In the genomic region with DNA sequence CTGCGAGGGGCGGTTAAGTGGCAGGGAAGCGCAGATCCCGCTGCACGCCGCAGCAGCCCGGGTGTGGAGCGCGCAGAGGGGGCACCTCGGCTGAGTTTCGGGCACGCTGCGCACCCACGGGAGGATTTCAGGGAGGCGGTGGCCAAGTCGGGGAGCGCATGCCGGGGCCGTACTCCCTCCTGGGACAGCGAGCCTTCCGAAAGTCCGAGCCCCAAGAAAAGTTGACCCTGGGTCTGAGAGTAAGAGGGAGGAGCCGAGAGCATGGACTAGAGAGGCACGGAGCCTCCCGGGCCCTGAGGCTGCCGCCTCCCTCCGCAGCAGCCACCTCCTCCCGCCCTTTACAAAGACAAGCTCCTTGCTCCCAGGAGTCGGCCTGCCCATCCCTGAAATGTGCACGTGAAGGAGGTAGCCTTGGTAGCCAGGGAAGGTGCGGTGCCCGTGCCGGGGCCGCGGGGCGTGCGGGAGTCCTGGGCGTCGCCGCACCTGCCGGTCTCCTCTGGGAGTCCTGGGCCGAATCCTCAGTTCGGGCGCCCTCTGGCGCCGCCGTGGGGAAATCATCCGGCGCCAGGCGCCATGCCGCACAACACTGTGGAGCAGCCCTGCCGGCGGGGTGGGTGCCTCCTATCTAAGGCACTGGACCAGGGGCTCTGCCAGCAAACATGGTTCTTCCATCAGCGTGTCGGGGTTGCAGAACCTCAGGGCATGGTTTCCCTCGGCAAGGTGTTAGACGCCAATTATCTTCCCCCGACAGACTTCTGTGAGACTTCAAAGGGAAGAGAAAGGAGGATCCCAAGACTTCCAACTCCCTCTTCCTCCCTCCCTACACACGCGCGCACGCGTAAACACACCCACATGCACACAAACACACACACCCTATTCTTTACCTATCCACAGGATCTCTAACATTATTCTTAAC, we compare ENCODE assay signal across 8 cellular contexts.
DNase-seq lines count a peak whose midpoint lies in the region; ATAC-seq and TF ChIP-seq lines count a peak whose summit lies in the region.

No MANE protein-coding gene starts in this region.

- H3K4me3 ChIP-seq in AG04449 (ENCODE audit: low read depth, low read length): peak overlapping the region; percentile 60
- peak overlapping the region; percentile 35 to 57 (median 45) for H3K4me3 ChIP-seq in liver (ENCODE audit: low read depth in 1 of 3, low read length in 3 of 3)

- TF ChIP-seq CTCF in AG04449 (IDR thresholded peaks at IDR 0.05; ENCODE audit: insufficient read depth, low read length, missing control alignments) (peak; percentile 88), liver (IDR thresholded peaks at IDR 0.05; ENCODE audit: low read depth, low read length, missing input control) (peak; percentile 77)

- peak; percentile 96 for ATAC-seq in GM18861 (IDR thresholded peaks at IDR 0.05; ENCODE audit: unreplicated experiment)
- ATAC-seq in HG03097 (IDR thresholded peaks at IDR 0.05; ENCODE audit: low FRiP score, unreplicated experiment): peak; percentile 90

- peaks cover 0 to 7% (median 6%) of the 10 kb centered on the region in 4 donors for H3K4me1 ChIP-seq in liver (ENCODE audit: control insufficient read depth in 4 of 4, insufficient read depth in 4 of 4, low read length in 3 of 4)

- H3K27ac ChIP-seq in liver (ENCODE audit: low read depth in 1 of 2, low read length in 2 of 2): no peak overlapping the region

- H3K27me3 ChIP-seq in liver (ENCODE audit: control insufficient read depth in 4 of 4, insufficient read depth in 4 of 4, low read length in 3 of 4): peaks cover 0 to 6% (median 1%) of the 10 kb centered on the region in 4 donors

- H3K36me3 ChIP-seq in liver (ENCODE audit: control insufficient read depth in 4 of 4, insufficient read depth in 3 of 4, low read depth in 1 of 4, low read length in 3 of 4): no peaks in the 10 kb centered on the region

- POLR2A ChIA-PET in AG04449 (lab: Yijun Ruan, JAX): no interaction called here

- DNase-seq in AG04449 (ENCODE audit: low read depth, low spot score) (no peak), NCI-H2196 treated with DMSO at 0.1 percent for 48 hours (lab: John Stamatoyannopoulos, UW; ENCODE audit: unreplicated experiment) (peak; percentile 22), cortex of kidney (lab: John Stamatoyannopoulos, UW) (peak; percentile 60)
- peak; percentile 57 to 59 for DNase-seq in activated CD4-positive, alpha-beta T cell treated with anti-CD3 and anti-CD28 coated beads for 24 hours (ENCODE audit: low read depth in 2 of 2)
- DNase-seq in stimulated activated CD4-positive, alpha-beta T cell treated with anti-CD3 and anti-CD28 coated beads, Interleukin-2, amount 100 ng/mL, for 48 hours: peak; percentile 65 to 71

- peak; percentile 80 to 86 for TF ChIP-seq RAD21 in liver (IDR thresholded peaks at IDR 0.05)

- no peaks in the 10 kb centered on the region for H3K9me3 ChIP-seq in liver (ENCODE audit: control insufficient read depth in 4 of 4, low read length in 3 of 4)

- H3K9ac ChIP-seq in liver (ENCODE audit: low read depth in 1 of 2, low read length in 2 of 2): no peak overlapping the region

- WGBS in liver: 8% methylated on average over 63 of the region's 63 CpGs

- CTCF ChIA-PET in AG04449 (lab: Yijun Ruan, JAX): interaction anchor here (0.6 to 3.5 kb wide), 25 partner anchors 10 to 1658 kb away, joined by 3 to 28 read pairs (median 3); no protein-coding TSS in a partner anchor

TF ChIP-seq in liver, 16 proteins besides CTCF, POLR2A, EP300 and RAD21:
- TF ChIP-seq RXRA (IDR thresholded peaks at IDR 0.05) (no peak), YY1 (IDR thresholded peaks at IDR 0.05) (peak; percentile 32)
